In the genomic region with DNA sequence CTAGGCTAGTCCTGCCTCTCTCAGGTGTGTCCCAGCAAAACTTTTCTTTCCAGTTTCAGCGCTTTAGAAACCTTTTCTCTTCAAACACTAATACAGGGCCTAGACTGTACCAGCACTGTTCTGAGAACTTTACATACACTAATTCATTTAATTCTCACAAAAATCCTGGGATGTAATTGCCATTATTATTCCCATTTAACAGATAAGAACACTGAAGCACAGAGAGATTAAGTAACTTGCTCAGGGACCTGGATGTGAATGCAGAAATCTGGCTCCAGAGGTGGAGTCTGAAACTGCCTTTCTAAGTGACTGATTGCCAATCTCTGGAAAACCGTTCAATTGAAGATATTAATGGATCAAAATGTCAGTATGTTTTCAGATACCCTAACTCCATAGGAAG, we compare ENCODE assay signal across 8 cellular contexts. TPM values are rescaled to one million over a fixed set of nuclear protein-coding genes. Genes with fewer than 3 reads are reported as not detected.
DNase-seq lines count a peak whose midpoint lies in the region; ATAC-seq and TF ChIP-seq lines count a peak whose summit lies in the region.

No MANE protein-coding gene starts in this region.

- no peaks in the 10 kb centered on the region for H3K27me3 ChIP-seq in Panc1 (ENCODE audit: control insufficient read depth, insufficient read depth, low read length)
- H3K27me3 ChIP-seq in endocrine pancreas (ENCODE audit: control insufficient read depth, insufficient read depth, low read length), result no peaks in the 10 kb centered on the region
- H3K27me3 ChIP-seq in prostate gland (replicated peaks; ENCODE audit: insufficient read depth), result no peaks in the 10 kb centered on the region

- H3K9ac ChIP-seq in endocrine pancreas (ENCODE audit: control insufficient read depth, insufficient read depth, low read length), result peak overlapping the region; percentile 62

- 63% methylated on average over 2 of the region's 2 CpGs for WGBS in prostate gland

- in situ Hi-C loops in Panc1 (cut with HindIII; ENCODE audit: low pct_unique_long_range_greater_than_20kb, low sequenced_read_pairs), result no loop called here

- H3K27ac ChIP-seq in Panc1 (ENCODE audit: low read length) (peak overlapping the region; percentile 77), prostate gland (peak overlapping the region; percentile 83 to 87)

- TF ChIP-seq CTCF in Panc1 (IDR thresholded peaks at IDR 0.05) (no peak), prostate gland (IDR thresholded peaks at IDR 0.05) (no peak)

- H3K36me3 ChIP-seq in Panc1 (ENCODE audit: control insufficient read depth, insufficient read depth, low read length) (no peaks in the 10 kb centered on the region), endocrine pancreas (ENCODE audit: control insufficient read depth, insufficient read depth, low read length) (no peaks in the 10 kb centered on the region), prostate gland (no peaks in the 10 kb centered on the region)

- ATAC-seq in Panc1, result no peak
- no peak for ATAC-seq in HG03457 (IDR thresholded peaks at IDR 0.05; ENCODE audit: unreplicated experiment)
- ATAC-seq in HG02678 (IDR thresholded peaks at IDR 0.05; ENCODE audit: unreplicated experiment), result no peak

- POLR2A ChIA-PET in Panc1 (lab: Charles Lee), result interaction anchor here (0.6 to 0.7 kb wide), 3 partner anchors 30 to 60 kb away, joined by 4 to 7 read pairs (median 7); no protein-coding TSS in a partner anchor

- no peak for TF ChIP-seq POLR2A in prostate gland (IDR thresholded peaks at IDR 0.05)

- no TSS peak for BruUV-seq in Panc1 (replicated peaks; lab: Mats Ljungman, UMichigan)

- H3K9me3 ChIP-seq in Panc1 (ENCODE audit: control insufficient read depth, insufficient read depth, low read depth, low read length) (no peaks in the 10 kb centered on the region), endocrine pancreas (ENCODE audit: control insufficient read depth, low read length) (no peaks in the 10 kb centered on the region), prostate gland (no peaks in the 10 kb centered on the region)

- peaks cover 8% of the 10 kb centered on the region; the same call in 1 of the 2 replicates for H3K4me1 ChIP-seq in Panc1 (ENCODE audit: control insufficient read depth, insufficient read depth, low read length)
- H3K4me1 ChIP-seq in endocrine pancreas (ENCODE audit: control insufficient read depth, insufficient read depth, low read length), result peaks cover 6% of the 10 kb centered on the region
- H3K4me1 ChIP-seq in prostate gland (replicated peaks), result no peaks in the 10 kb centered on the region

- CTCF ChIA-PET in Panc1 (lab: Charles Lee), result interaction anchor here (0.6 kb wide), 1 partner anchor 48 kb away, joined by 6 read pairs; no protein-coding TSS in a partner anchor

- DNase-seq in Panc1 (ENCODE audit: low read depth, low spot score) (no peak), prostate gland (ENCODE audit: low spot score) (no peak), GM19238 (ENCODE audit: insufficient read length, low spot score) (no peak), germinal center (ENCODE audit: low spot score) (no peak)

- H3K4me3 ChIP-seq in GM08714 (ENCODE audit: low read length), result peak overlapping the region; percentile 55; the same call in 1 of the 2 replicates
- peak overlapping the region in 1 of 2 experiments; percentile 68; a peak in 2 of 4 replicates for H3K4me3 ChIP-seq in Panc1 (ENCODE audit: low read depth in 2 of 2, low read length in 2 of 2)
- peak overlapping the region; percentile 78 for H3K4me3 ChIP-seq in endocrine pancreas (ENCODE audit: control insufficient read depth, insufficient read depth, low read length)
- H3K4me3 ChIP-seq in prostate gland, result no peak overlapping the region

- intact Hi-C loops in Panc1 (cut with micrococcal nuclease; ENCODE audit: unreplicated experiment), result no loop called here
- intact Hi-C loops in prostate gland (cut with DNase I), result loop anchor here (2.0 kb wide), 1 partner anchor 58 kb away; a partner anchor contains a TSS

RNA-seq across cellular contexts. Expression of a gene that starts 0.8 kb away (rescaled TPM):
- total RNA-seq in Panc1 (2021; ENCODE audit: unreplicated experiment) (91.2 TPM), prostate gland (10 to 100 TPM; 23.8 to 25.9 TPM)
- polyA plus RNA-seq in Panc1 (2012; ENCODE audit: insufficient read length), result 73.8 TPM

RNA-seq across cellular contexts. Expression of a gene that starts 57.9 kb away (rescaled TPM):
- 103 TPM for total RNA-seq in Panc1 (2021; ENCODE audit: unreplicated experiment)
- 75.1 TPM for polyA plus RNA-seq in Panc1 (2012; ENCODE audit: insufficient read length)
- 100 to 1,000 TPM in 1 of 2 donors, 10 to 100 TPM in 1; 90.8 to 120 TPM for total RNA-seq in prostate gland

Comparison
In these comparisons a context has a peak if more than half of its experiments do, and no peak if none do; other contexts are left out.
1. H3K4me3 ChIP-seq: peak in GM08714 (single experiment) and endocrine pancreas (single experiment); none in prostate gland (0 of 2).